In genomic region chr4:189940178-189941004, GRCh38 we compare ENCODE assay signal across 1 cellular context.
TF ChIP-seq lines count a peak whose summit lies in the region.

Gene FRG1 (plus strand): TSS chr4:189940872. CDS start chr4:189941010, 138 bp downstream.

TF ChIP-seq in HEK293, 187 proteins besides CTCF, POLR2A, EP300 and RAD21 (continued from another document and continues in another):
- TF ChIP-seq ZBTB11 (tag by site-specific recombination; conservative IDR thresholded peaks at IDR 0.05; ENCODE audit: low read depth) (peak; percentile 60), ZNF398 (tag by site-specific recombination; IDR thresholded peaks at IDR 0.05) (no peak; the same call in 1 of the 2 replicates), ZNF626 (tag by site-specific recombination; IDR thresholded peaks at IDR 0.05) (no peak), REST (tag by site-specific recombination; IDR thresholded peaks at IDR 0.05) (no peak), GLI4 (tag by site-specific recombination; IDR thresholded peaks at IDR 0.05) (no peak), ZNF155 (tag by site-specific recombination; IDR thresholded peaks at IDR 0.05) (no peak), ZNF48 (tag by site-specific recombination; IDR thresholded peaks at IDR 0.05) (no peak), KLF10 (tag by site-specific recombination; IDR thresholded peaks at IDR 0.05) (peak; percentile 57; the same call in 1 of the 2 replicates), OSR2 (tag by site-specific recombination; IDR thresholded peaks at IDR 0.05) (no peak), ZNF518A (tag by site-specific recombination; conservative IDR thresholded peaks at IDR 0.05; ENCODE audit: low read depth) (peak; percentile 74), ZBTB44 (tag by site-specific recombination; IDR thresholded peaks at IDR 0.05) (peak; percentile 47; the same call in 1 of the 2 replicates), ZSCAN23 (tag by site-specific recombination; IDR thresholded peaks at IDR 0.05) (no peak), ZNF423 (tag by site-specific recombination; IDR thresholded peaks at IDR 0.05) (peak; percentile 75), ZBTB6 (tag by site-specific recombination; IDR thresholded peaks at IDR 0.05) (no peak), ZNF133 (tag by site-specific recombination; IDR thresholded peaks at IDR 0.05) (no peak), ZNF214 (tag by site-specific recombination; IDR thresholded peaks at IDR 0.05; ENCODE audit: borderline replicate concordance) (no peak), ZBTB20 (tag by site-specific recombination; IDR thresholded peaks at IDR 0.05) (peak; percentile 46; the same call in 1 of the 2 replicates), ZNF658 (tag by site-specific recombination; IDR thresholded peaks at IDR 0.05) (no peak), KLF16 (tag by site-specific recombination; IDR thresholded peaks at IDR 0.05) (no peak), ZNF692 (tag by site-specific recombination; IDR thresholded peaks at IDR 0.05) (peak; percentile 67; the same call in 1 of the 2 replicates), ZNF529 (tag by site-specific recombination; IDR thresholded peaks at IDR 0.05; ENCODE audit: insufficient replicate concordance) (no peak), PRDM1 (tag by site-specific recombination; IDR thresholded peaks at IDR 0.05) (no peak), ZSCAN4 (tag by site-specific recombination; IDR thresholded peaks at IDR 0.05) (no peak), MYNN (tag by site-specific recombination; IDR thresholded peaks at IDR 0.05; ENCODE audit: borderline replicate concordance) (no peak), HOXA7 (CRISPR knock-in tag; IDR thresholded peaks at IDR 0.05; ENCODE audit: borderline replicate concordance) (no peak), ZBTB26 (tag by site-specific recombination; optimal IDR thresholded peaks at IDR 0.05) (peak; percentile 75), ZNF560 (tag by site-specific recombination; IDR thresholded peaks at IDR 0.05; ENCODE audit: borderline replicate concordance) (no peak), SETDB1 (IDR thresholded peaks at IDR 0.05; ENCODE audit: insufficient read length, low read length) (peak; percentile 52), ZNF23 (tag by site-specific recombination; IDR thresholded peaks at IDR 0.05; ENCODE audit: borderline replicate concordance) (no peak)
